ENCODE assay signal across 14 cellular contexts in genomic region chr14:98665019-98665418, GRCh38.
"Had no signal": no experiment of that assay in that cellular context is flagged by ENCODE, and none has a peak within 500 bp of the region (broad histone marks: within the 10 kb centered on the region; RNA-seq: fewer than 3 reads in every experiment).

No MANE protein-coding gene starts in this region.

- H3K27me3 ChIP-seq: ascending aorta, esophagus muscularis mucosa, right lobe of liver, tibial artery had no signal

- H3K36me3 ChIP-seq: ascending aorta, esophagus muscularis mucosa, right lobe of liver, tibial artery had no signal

- FAIRE-seq: bronchial epithelial cell, islet of Langerhans had no signal

- H3K27ac ChIP-seq: ascending aorta, esophagus muscularis mucosa, psoas muscle, right lobe of liver, tibial artery had no signal

- DNase-seq: activated CD4-positive, alpha-beta memory T cell treated with anti-CD3 and anti-CD28 coated beads for 36 hours; activated CD8-positive, alpha-beta memory T cell treated with anti-CD3 and anti-CD28 coated beads, Interleukin-2, amount 50 U/mL, for 4 hours; activated gamma-delta T cell treated with Interleukin-2 at 50 U/mL for 16 hours; activated T-cell treated with anti-CD3 and anti-CD28 coated beads, Interleukin-2, amount 50 U/mL, for 72 hours; nephron progenitor cell; psoas muscle; right lobe of liver; tibial artery had no signal

- H3K4me1 ChIP-seq: ascending aorta, esophagus muscularis mucosa, psoas muscle, right lobe of liver, tibial artery had no signal

- H3K4me3 ChIP-seq: ascending aorta, esophagus muscularis mucosa, psoas muscle, right lobe of liver, tibial artery had no signal

- ATAC-seq: activated T-cell treated with anti-CD3 and anti-CD28 coated beads, Interleukin-2, amount 50 U/mL, for 72 hours; left lobe of liver; psoas muscle; right lobe of liver; stimulated activated memory B cell treated with anti-CD40 and anti-IgM and Interleukin-4, amounts not matched to agents 10 μg/mL and 1 μg/mL and 100 μg/mL, for 72 hours had no signal

- H3K9me3 ChIP-seq: ascending aorta, psoas muscle, right lobe of liver, tibial artery had no signal
